Comparison of ENCODE assay signal across 8 cellular contexts in the genomic region with DNA sequence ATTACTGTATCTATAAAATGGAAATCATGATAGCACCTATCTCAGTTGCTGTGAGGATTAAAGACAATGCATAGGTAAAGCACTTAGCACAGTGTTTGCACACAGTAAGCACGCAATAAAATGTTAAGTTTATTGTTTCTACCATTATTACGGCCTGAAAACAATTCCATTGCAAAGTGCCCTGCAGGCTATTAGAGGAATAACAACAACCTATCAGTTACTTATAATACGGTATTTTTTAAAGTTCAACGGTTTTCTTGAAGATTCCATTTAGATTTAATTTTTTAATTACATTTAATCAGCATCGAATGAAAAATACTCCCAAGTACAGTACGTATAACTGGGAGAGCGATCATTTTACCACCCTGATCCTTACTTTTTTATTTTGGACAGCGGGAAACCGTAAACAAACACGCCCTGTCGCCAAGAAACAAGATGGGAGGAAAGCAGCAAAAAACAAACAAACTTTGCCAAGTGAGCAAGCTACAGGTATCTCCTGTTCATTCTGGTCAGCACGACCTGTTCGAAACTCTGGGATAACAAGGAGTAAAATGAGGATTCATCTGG. TPM values are rescaled to one million over a fixed set of nuclear protein-coding genes. Genes with fewer than 3 reads are reported as not detected.
DNase-seq lines count a peak whose midpoint lies in the region; ATAC-seq and TF ChIP-seq lines count a peak whose summit lies in the region.

No MANE protein-coding gene starts in this region.

- DNase-seq in NCI-H2196 treated with DMSO at 0.1 percent for 48 hours (lab: John Stamatoyannopoulos, UW; ENCODE audit: unreplicated experiment) (peak; percentile 50), NCI-H2196 (lab: John Stamatoyannopoulos, UW; ENCODE audit: unreplicated experiment) (no peak), cardiac fibroblast (ENCODE audit: low read depth in 2 of 2) (no peak), mucosa of descending colon (no peak), COLO668 (lab: John Stamatoyannopoulos, UW; ENCODE audit: unreplicated experiment) (no peak), DMS114 treated with DMSO at 0.1 percent for 48 hours (lab: John Stamatoyannopoulos, UW; ENCODE audit: unreplicated experiment) (no peak)

- H3K9me3 ChIP-seq in mucosa of descending colon, result no peaks in the 10 kb centered on the region

- ATAC-seq in GM21576 (IDR thresholded peaks at IDR 0.05; ENCODE audit: unreplicated experiment) (peak; percentile 3), mucosa of descending colon (peak; percentile 13)

- no peak for TF ChIP-seq RAD21 in Ishikawa (IDR thresholded peaks at IDR 0.05; ENCODE audit: low read depth)

- no peak for TF ChIP-seq EP300 in Ishikawa (IDR thresholded peaks at IDR 0.05; ENCODE audit: borderline replicate concordance)

- H3K36me3 ChIP-seq in mucosa of descending colon (ENCODE audit: low read depth), result no peaks in the 10 kb centered on the region

- H3K4me1 ChIP-seq in mucosa of descending colon (ENCODE audit: low read depth), result no peaks in the 10 kb centered on the region

- TF ChIP-seq CTCF in cardiac fibroblast (IDR thresholded peaks at IDR 0.05; ENCODE audit: low read depth, low read length) (peak; percentile 57), mucosa of descending colon (IDR thresholded peaks at IDR 0.05) (peak; percentile 12)

- peak overlapping the region; percentile 69 to 74 for H3K4me3 ChIP-seq in cardiac fibroblast (replicated peaks in 1 of 2; ENCODE audit: low read depth in 2 of 2, low read length in 2 of 2)
- peak overlapping the region; percentile 54 for H3K4me3 ChIP-seq in mucosa of descending colon

- intact Hi-C loops in mucosa of descending colon (cut with DNase I, micrococcal nuclease), result no loop called here

TF ChIP-seq in Ishikawa, 13 proteins besides CTCF, POLR2A, EP300 and RAD21:
- TF ChIP-seq FOXM1 (IDR thresholded peaks at IDR 0.05; ENCODE audit: borderline replicate concordance, low read depth) (peak; percentile 49; the same call in 1 of the 2 replicates), TAF1 (IDR thresholded peaks at IDR 0.05; ENCODE audit: low read depth) (no peak)
- TF ChIP-seq, protein P1, sequence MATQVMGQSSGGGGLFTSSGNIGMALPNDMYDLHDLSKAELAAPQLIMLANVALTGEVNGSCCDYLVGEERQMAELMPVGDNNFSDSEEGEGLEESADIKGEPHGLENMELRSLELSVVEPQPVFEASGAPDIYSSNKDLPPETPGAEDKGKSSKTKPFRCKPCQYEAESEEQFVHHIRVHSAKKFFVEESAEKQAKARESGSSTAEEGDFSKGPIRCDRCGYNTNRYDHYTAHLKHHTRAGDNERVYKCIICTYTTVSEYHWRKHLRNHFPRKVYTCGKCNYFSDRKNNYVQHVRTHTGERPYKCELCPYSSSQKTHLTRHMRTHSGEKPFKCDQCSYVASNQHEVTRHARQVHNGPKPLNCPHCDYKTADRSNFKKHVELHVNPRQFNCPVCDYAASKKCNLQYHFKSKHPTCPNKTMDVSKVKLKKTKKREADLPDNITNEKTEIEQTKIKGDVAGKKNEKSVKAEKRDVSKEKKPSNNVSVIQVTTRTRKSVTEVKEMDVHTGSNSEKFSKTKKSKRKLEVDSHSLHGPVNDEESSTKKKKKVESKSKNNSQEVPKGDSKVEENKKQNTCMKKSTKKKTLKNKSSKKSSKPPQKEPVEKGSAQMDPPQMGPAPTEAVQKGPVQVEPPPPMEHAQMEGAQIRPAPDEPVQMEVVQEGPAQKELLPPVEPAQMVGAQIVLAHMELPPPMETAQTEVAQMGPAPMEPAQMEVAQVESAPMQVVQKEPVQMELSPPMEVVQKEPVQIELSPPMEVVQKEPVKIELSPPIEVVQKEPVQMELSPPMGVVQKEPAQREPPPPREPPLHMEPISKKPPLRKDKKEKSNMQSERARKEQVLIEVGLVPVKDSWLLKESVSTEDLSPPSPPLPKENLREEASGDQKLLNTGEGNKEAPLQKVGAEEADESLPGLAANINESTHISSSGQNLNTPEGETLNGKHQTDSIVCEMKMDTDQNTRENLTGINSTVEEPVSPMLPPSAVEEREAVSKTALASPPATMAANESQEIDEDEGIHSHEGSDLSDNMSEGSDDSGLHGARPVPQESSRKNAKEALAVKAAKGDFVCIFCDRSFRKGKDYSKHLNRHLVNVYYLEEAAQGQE (IDR thresholded peaks at IDR 0.05; ENCODE audit: low read depth), result 0 out of 2 replicates have a peak, but pooled peaks have one; percentile 30
TF ChIP-seq in Ishikawa: peak in this region for 2.

RNA-seq across cellular contexts. Expression of a gene that starts 0.9 kb away (rescaled TPM):
- total RNA-seq in mucosa of descending colon, result 10 to 100 TPM in 2 of 3 donors, 1 to 10 TPM in 1; 8.3 to 20.1 (median 14.2) TPM
